In the genomic region with DNA sequence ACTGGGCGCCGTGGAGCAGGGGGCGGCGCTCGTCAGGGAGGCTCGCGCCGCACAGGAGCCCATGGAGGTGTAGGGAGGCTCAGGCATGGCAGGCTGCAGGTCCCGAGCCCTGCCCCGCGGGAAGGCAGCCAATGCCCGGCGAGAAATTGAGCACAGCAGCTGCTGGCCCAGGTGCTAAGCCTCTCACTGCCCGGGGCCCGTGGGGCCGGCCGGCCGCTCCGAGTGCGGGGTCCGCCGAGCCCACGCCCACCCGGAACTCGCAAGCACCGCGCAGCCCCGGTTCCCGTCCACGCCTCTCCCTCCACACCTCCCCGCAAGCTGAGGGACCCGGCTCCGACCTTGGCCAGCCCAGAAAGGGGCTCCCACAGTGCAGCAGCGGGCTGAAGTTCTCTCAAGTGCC, we compare ENCODE assay signal across 6 cellular contexts.
A peak's percentile ranks its signal among the peaks of the same experiment; 100 is the strongest.
DNase-seq lines count a peak whose midpoint lies in the region; ATAC-seq and TF ChIP-seq lines count a peak whose summit lies in the region.
"Not testable (repeated sequence)": the region's sequence is repeated elsewhere in the genome, so short reads cannot be mapped to it uniquely, and the experiment has no call there.

No MANE protein-coding gene starts in this region.

- H3K18ac ChIP-seq in neuronal stem cell (ENCODE audit: low read length), result not testable (repeated sequence)

- not testable (repeated sequence) for H3K4me1 ChIP-seq in right cardiac atrium (ENCODE audit: control insufficient read depth, insufficient read depth, low read length); neuronal stem cell (ENCODE audit: control insufficient read depth in 2 of 2, insufficient read depth in 1 of 2, low read depth in 1 of 2, low read length in 2 of 2); testis

- peak overlapping the region; percentile 24 for H2BK5ac ChIP-seq in neuronal stem cell (ENCODE audit: low read length)

- H3K9ac ChIP-seq in neuronal stem cell (ENCODE audit: low read depth, low read length, poor library complexity), result not testable (repeated sequence)

- H2AK5ac ChIP-seq in neuronal stem cell (ENCODE audit: low read depth, low read length), result not testable (repeated sequence)

- not testable (repeated sequence) for H3K79me1 ChIP-seq in neuronal stem cell (ENCODE audit: low read depth, low read length)

- not testable (repeated sequence) for H4K8ac ChIP-seq in neuronal stem cell (ENCODE audit: low read depth, low read length)

- ATAC-seq in SK-N-SH treated with all-trans-retinoic acid at 6 μM for 48 hours, result peak; percentile 35; the same call in 1 of the 3 replicates
- ATAC-seq in right cardiac atrium, result not testable (repeated sequence)

- not testable (repeated sequence) for H2BK15ac ChIP-seq in neuronal stem cell (ENCODE audit: low read length)

- not testable (repeated sequence) for H2BK12ac ChIP-seq in neuronal stem cell (ENCODE audit: low read length)

- not testable (repeated sequence) for H3K4me2 ChIP-seq in neuronal stem cell (ENCODE audit: insufficient read depth, low read length, poor library complexity, severe bottlenecking)

- H3K9me3 ChIP-seq in right cardiac atrium (ENCODE audit: control insufficient read depth, low read length); neuronal stem cell (replicated peaks in 1 of 2; ENCODE audit: control insufficient read depth in 2 of 2, insufficient read depth in 1 of 2, low read depth in 1 of 2, low read length in 2 of 2); testis: not testable (repeated sequence)

- intact Hi-C loops in right cardiac atrium (cut with DNase I); testis (cut with DNase I; ENCODE audit: low total_unique reads): not testable (repeated sequence)

- TF ChIP-seq CTCF in testis (IDR thresholded peaks at IDR 0.05), result not testable (repeated sequence)

- H3K23ac ChIP-seq in neuronal stem cell (ENCODE audit: low read depth, low read length, poor library complexity), result not testable (repeated sequence)

- H3K4me3 ChIP-seq in right cardiac atrium (ENCODE audit: low read length); neuronal stem cell (ENCODE audit: low read length in 2 of 2): not testable (repeated sequence)
- H3K4me3 ChIP-seq in testis, result peak overlapping the region; percentile 37 to 48

- not testable (repeated sequence) for H2BK120ac ChIP-seq in neuronal stem cell (ENCODE audit: low read depth, low read length)

- H3K36me3 ChIP-seq in neuronal stem cell (replicated peaks in 1 of 2; ENCODE audit: control insufficient read depth in 2 of 2, insufficient read depth in 2 of 2, low read length in 2 of 2); testis (ENCODE audit: low read depth, missing control alignments): not testable (repeated sequence)

- not testable (repeated sequence) for H3K27ac ChIP-seq in right cardiac atrium (ENCODE audit: low read length); neuronal stem cell (replicated peaks; ENCODE audit: low read length); testis

- 95% methylated on average over 34 of the region's 34 CpGs for WGBS in right cardiac atrium
- WGBS in neuronal stem cell (ENCODE audit: extremely low coverage in 2 of 2, insufficient read length in 2 of 2, insufficient replicate concordance in 1 of 2), 2 donors, result no CpG with 5 or more reads among the region's 34 CpGs
- WGBS in testis, 2 donors, result 74 to 88% methylated on average over 1 to 34 of the region's 34 CpGs

- H4K91ac ChIP-seq in neuronal stem cell (ENCODE audit: low read depth, low read length, poor library complexity), result not testable (repeated sequence)

- not testable (repeated sequence) for H3K14ac ChIP-seq in neuronal stem cell (ENCODE audit: low read length)

- not testable (repeated sequence) for H3K4ac ChIP-seq in neuronal stem cell (ENCODE audit: low read length)

- not testable (repeated sequence) for TF ChIP-seq POLR2A in testis (IDR thresholded peaks at IDR 0.05)

- H2AFZ ChIP-seq in neuronal stem cell (ENCODE audit: low read length), result not testable (repeated sequence)

- DNase-seq in ELF-1 (ENCODE audit: low read depth, low spot score), result peak; percentile 19
- DNase-seq in NCI-H510A (lab: John Stamatoyannopoulos, UW), result peak; percentile 29
- DNase-seq in right cardiac atrium, result peak in 2 of 3 donors; percentile 33 to 46
- DNase-seq in neuronal stem cell (ENCODE audit: low spot score); testis: not testable (repeated sequence)

- not testable (repeated sequence) for H3K27me3 ChIP-seq in right cardiac atrium (ENCODE audit: control insufficient read depth, insufficient read depth); neuronal stem cell (ENCODE audit: control insufficient read depth in 3 of 3, insufficient read depth in 3 of 3, low read depth in 1 of 3, low read length in 3 of 3); testis
